Comparison of ENCODE assay signal across 8 cellular contexts in genomic region chr5:169584998-169585451, GRCh38. TPM values are rescaled to one million over a fixed set of nuclear protein-coding genes. Genes with fewer than 3 reads are reported as not detected.
A peak's percentile ranks its signal among the peaks of the same experiment; 100 is the strongest.
DNase-seq lines count a peak whose midpoint lies in the region; ATAC-seq and TF ChIP-seq lines count a peak whose summit lies in the region.

No MANE protein-coding gene starts in this region.

- BruUV-seq in HCT116 (replicated peaks; lab: Mats Ljungman, UMichigan), result no TSS peak

- H3K36me3 ChIP-seq in HCT116 (ENCODE audit: control insufficient read depth in 1 of 2, insufficient read depth in 2 of 2, low read length in 2 of 2), result peaks cover 10% of the 10 kb centered on the region in 2 experiments; a peak in 3 of 4 replicates

- ATAC-seq in HCT116 (no peak), HG03045 (IDR thresholded peaks at IDR 0.05; ENCODE audit: unreplicated experiment) (no peak), HG03432 (IDR thresholded peaks at IDR 0.05; ENCODE audit: unreplicated experiment) (no peak)

- no peaks in the 10 kb centered on the region for H4K20me1 ChIP-seq in HCT116 (ENCODE audit: insufficient read depth)

- no peak for TF ChIP-seq POLR2A in HCT116 (IDR thresholded peaks at IDR 0.05; ENCODE audit: borderline replicate concordance, extremely low read depth, insufficient read depth, insufficient read length)

- 0 out of 2 replicates have a peak overlapping the region, but pooled peaks have one; percentile 90 for H3K9ac ChIP-seq in HCT116 (ENCODE audit: low read length)

- intact Hi-C loops in HCT116 (cut with micrococcal nuclease), result loop anchor here (5.0 kb wide), 1 partner anchor 1318 kb away; no protein-coding TSS in a partner anchor
- intact Hi-C loops in activated T-helper 2 cell treated with anti-CD3 and anti-CD28 coated beads, Interferon-gamma antibody, Interleukin-2, Interleukin-4, amounts not matched to agents 10 μg/mL and 5 μg/mL and 100 μg/mL, durations not matched to agents 14 hours and 24 hours and 36 hours (cut with micrococcal nuclease), result loop anchor here (5.0 kb wide), 3 partner anchors 638 to 793 kb away; no protein-coding TSS in a partner anchor

- TF ChIP-seq RAD21 in HCT116 (IDR thresholded peaks at IDR 0.05; ENCODE audit: low read depth), result no peak

- peak overlapping the region; percentile 91 for H3K4me2 ChIP-seq in HCT116 (ENCODE audit: low read length)

- peaks cover 59% of the 10 kb centered on the region for H3K79me2 ChIP-seq in HCT116 (ENCODE audit: insufficient read depth, low read length)

- no peaks in the 10 kb centered on the region for H3K9me3 Mint-ChIP-seq in activated T-helper 2 cell treated with anti-CD3 and anti-CD28 coated beads, Interferon-gamma antibody, Interleukin-2, Interleukin-4, amounts not matched to agents 10 μg/mL and 5 μg/mL and 100 μg/mL, durations not matched to agents 14 hours and 24 hours and 36 hours

- H3K27ac Mint-ChIP-seq in activated T-helper 2 cell treated with anti-CD3 and anti-CD28 coated beads, Interferon-gamma antibody, Interleukin-2, Interleukin-4, amounts not matched to agents 10 μg/mL and 5 μg/mL and 100 μg/mL, durations not matched to agents 14 hours and 24 hours and 36 hours, result no peak overlapping the region

- TF ChIP-seq CTCF in AG10803 (conservative IDR thresholded peaks at IDR 0.05; ENCODE audit: low read length) (no peak), HCT116 (IDR thresholded peaks at IDR 0.05 in 2 of 3, conservative IDR thresholded peaks at IDR 0.05 in 1 of 3; ENCODE audit: borderline replicate concordance in 1 of 3, insufficient read depth in 1 of 3, low read depth in 2 of 3, low read length in 2 of 3) (no peak)

- H3K27me3 ChIP-seq in HCT116 (ENCODE audit: insufficient read depth, low read length), result peaks cover 4% of the 10 kb centered on the region

- H3K4me3 ChIP-seq in AG10803 (ENCODE audit: low read length), result peak overlapping the region; percentile 92
- H3K4me3 ChIP-seq in HCT116 (replicated peaks in 1 of 2; ENCODE audit: low read depth in 1 of 2, low read length in 2 of 2), result peak overlapping the region; percentile 84 to 86

- H3K27ac ChIP-seq in HCT116 (ENCODE audit: low read depth, low read length), result no peak overlapping the region

- POLR2A ChIA-PET in HCT116 (lab: Charles Lee), result no interaction called here

- peaks cover 19% of the 10 kb centered on the region for H3K36me3 Mint-ChIP-seq in activated T-helper 2 cell treated with anti-CD3 and anti-CD28 coated beads, Interferon-gamma antibody, Interleukin-2, Interleukin-4, amounts not matched to agents 10 μg/mL and 5 μg/mL and 100 μg/mL, durations not matched to agents 14 hours and 24 hours and 36 hours (ENCODE audit: low read depth)

- peaks cover 47% of the 10 kb centered on the region for H3K4me1 Mint-ChIP-seq in activated T-helper 2 cell treated with anti-CD3 and anti-CD28 coated beads, Interferon-gamma antibody, Interleukin-2, Interleukin-4, amounts not matched to agents 10 μg/mL and 5 μg/mL and 100 μg/mL, durations not matched to agents 14 hours and 24 hours and 36 hours (ENCODE audit: low read depth)

- H3K4me3 Mint-ChIP-seq in activated T-helper 2 cell treated with anti-CD3 and anti-CD28 coated beads, Interferon-gamma antibody, Interleukin-2, Interleukin-4, amounts not matched to agents 10 μg/mL and 5 μg/mL and 100 μg/mL, durations not matched to agents 14 hours and 24 hours and 36 hours (ENCODE audit: low read depth), result peak overlapping the region; percentile 98

- peaks cover 0 to 16% of the 10 kb centered on the region in 2 experiments; a peak in 1 of 4 replicates for H3K4me1 ChIP-seq in HCT116 (ENCODE audit: control insufficient read depth in 1 of 2, insufficient read depth in 2 of 2, low read length in 2 of 2)

- peaks cover 7% of the 10 kb centered on the region for H3K27me3 Mint-ChIP-seq in activated T-helper 2 cell treated with anti-CD3 and anti-CD28 coated beads, Interferon-gamma antibody, Interleukin-2, Interleukin-4, amounts not matched to agents 10 μg/mL and 5 μg/mL and 100 μg/mL, durations not matched to agents 14 hours and 24 hours and 36 hours (ENCODE audit: low read depth)

- DNase-seq in AG10803 (ENCODE audit: low read depth) (no peak), HCT116 (ENCODE audit: low read depth, low spot score) (no peak), left kidney (ENCODE audit: low read depth, low spot score) (peak; percentile 42), occipital lobe (lab: John Stamatoyannopoulos, UW) (no peak), NCI-H128 (lab: John Stamatoyannopoulos, UW; ENCODE audit: unreplicated experiment) (no peak)
- DNase-seq in activated T-helper 2 cell treated with anti-CD3 and anti-CD28 coated beads, Interferon-gamma antibody, Interleukin-2, Interleukin-4, amounts not matched to agents 10 μg/mL and 5 μg/mL and 100 μg/mL, durations not matched to agents 14 hours and 24 hours and 36 hours (ENCODE audit: low spot score), result no peak

- CTCF ChIA-PET in HCT116 (lab: Charles Lee), result no interaction called here

- no peak overlapping the region for H2AFZ ChIP-seq in HCT116 (ENCODE audit: low read depth, low read length, poor library complexity, severe bottlenecking)

- RAD21 ChIA-PET in HCT116 (lab: Charles Lee; ENCODE audit: low non-redundant PET in 1 of 2, low total read pairs in 2 of 2, uncharacterized antibody in 2 of 2, unreplicated experiment in 2 of 2), result no interaction called here

- no peaks in the 10 kb centered on the region for H3K9me3 ChIP-seq in HCT116 (ENCODE audit: control insufficient read depth in 1 of 2, insufficient read depth in 1 of 2, low read depth in 1 of 2, low read length in 2 of 2)

- H3K9me2 ChIP-seq in HCT116 (ENCODE audit: insufficient read depth), result no peaks in the 10 kb centered on the region

TF ChIP-seq in HCT116, 20 proteins besides CTCF, POLR2A, EP300 and RAD21 (continues in another document):
- TF ChIP-seq CEBPB (IDR thresholded peaks at IDR 0.05; ENCODE audit: low read depth) (no peak), REST (IDR thresholded peaks at IDR 0.05; ENCODE audit: low read depth) (no peak), SRF (IDR thresholded peaks at IDR 0.05; ENCODE audit: low read depth) (no peak), ZNF274 (IDR thresholded peaks at IDR 0.05; ENCODE audit: low read depth, low read length) (no peak), CBX3 (IDR thresholded peaks at IDR 0.05; ENCODE audit: low read depth) (no peak), EZH2 (IDR thresholded peaks at IDR 0.05) (no peak), JUND (IDR thresholded peaks at IDR 0.05) (no peak), EZH2phosphoT487 (IDR thresholded peaks at IDR 0.05; ENCODE audit: borderline replicate concordance) (no peak), FOSL1 (IDR thresholded peaks at IDR 0.05; ENCODE audit: low read depth) (no peak), ZBTB33 (IDR thresholded peaks at IDR 0.05; ENCODE audit: extremely low read depth, insufficient replicate concordance, low read length) (no peak), EGR1 (IDR thresholded peaks at IDR 0.05; ENCODE audit: low read depth) (no peak), YY1 (IDR thresholded peaks at IDR 0.05; ENCODE audit: extremely low read depth, insufficient replicate concordance, low read depth, low read length) (no peak), ELF1 (IDR thresholded peaks at IDR 0.05; ENCODE audit: borderline replicate concordance, low read depth) (no peak)

RNA-seq across cellular contexts. Expression of gene SPDL1, which starts 1.5 kb away (rescaled TPM):
- total RNA-seq in HCT116 (2021; ENCODE audit: unreplicated experiment) (28.5 TPM), occipital lobe (18.6 TPM)
- polyA plus RNA-seq in HCT116 (2012), result 11.7 and 21.5 TPM in 2 replicates
- 35.1 and 35.2 TPM in 2 replicates for total RNA-seq in activated T-helper 2 cell treated with anti-CD3 and anti-CD28 coated beads, Interferon-gamma antibody, Interleukin-2, Interleukin-4, amounts not matched to agents 10 μg/mL and 5 μg/mL and 100 μg/mL, durations not matched to agents 14 hours and 24 hours and 36 hours

RNA-seq across cellular contexts. Expression of gene DOCK2, which starts 52.0 kb away (rescaled TPM):
- total RNA-seq in HCT116 (2021; ENCODE audit: unreplicated experiment), result 0.89 TPM
- polyA plus RNA-seq in HCT116 (2012), result not detected in 2 replicates
- 217 and 246 TPM in 2 replicates for total RNA-seq in activated T-helper 2 cell treated with anti-CD3 and anti-CD28 coated beads, Interferon-gamma antibody, Interleukin-2, Interleukin-4, amounts not matched to agents 10 μg/mL and 5 μg/mL and 100 μg/mL, durations not matched to agents 14 hours and 24 hours and 36 hours
- 6.4 TPM for total RNA-seq in occipital lobe

Comparison
In these comparisons a context has a peak if more than half of its experiments do, and no peak if none do; other contexts are left out.
1. RNA of gene DOCK2, which starts 52.0 kb away (total RNA-seq): 217 to 246 TPM in activated T-helper 2 cell treated with anti-CD3 and anti-CD28 coated beads, Interferon-gamma antibody, Interleukin-2, Interleukin-4, amounts not matched to agents 10 μg/mL and 5 μg/mL and 100 μg/mL, durations not matched to agents 14 hours and 24 hours and 36 hours; 6.4 TPM in occipital lobe (single experiment) and 0.89 TPM in HCT116 (single experiment); every median in the first group is over 10 times any median in the second.